2 cellular contexts compared by ENCODE assay signal in the genomic region with DNA sequence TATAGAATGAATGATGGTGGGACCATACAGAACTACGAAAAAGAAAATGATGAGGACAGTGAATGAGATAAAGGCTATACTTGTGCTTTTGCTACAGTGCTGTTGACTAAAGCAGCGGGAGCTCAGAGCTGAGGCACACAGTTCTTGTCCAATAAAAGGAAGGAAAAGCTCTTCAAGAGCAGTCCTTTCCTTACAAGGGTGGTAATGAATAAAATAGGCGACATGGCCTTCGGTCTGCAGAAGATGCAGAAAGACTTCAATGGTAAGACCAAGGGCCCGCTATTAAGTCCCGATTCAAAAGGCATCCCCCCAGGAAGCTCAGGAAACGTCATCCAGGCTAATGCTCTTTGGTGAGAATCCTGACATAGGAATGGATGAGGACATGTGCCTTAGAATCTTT.
TF ChIP-seq lines count a peak whose summit lies in the region.

No MANE protein-coding gene starts in this region.

TF ChIP-seq in A549, 52 proteins besides CTCF, POLR2A, EP300 and RAD21:
- no peak for TF ChIP-seq CBX2 (IDR thresholded peaks at IDR 0.05; ENCODE audit: borderline replicate concordance, low read depth)
- no peak for TF ChIP-seq FOSL2 (IDR thresholded peaks at IDR 0.05)
- no peak for TF ChIP-seq FOSL2 (CRISPR knock-in tag; IDR thresholded peaks at IDR 0.05)
- TF ChIP-seq RFX5 (IDR thresholded peaks at IDR 0.05), result no peak
- TF ChIP-seq RNF2 (IDR thresholded peaks at IDR 0.05; ENCODE audit: borderline replicate concordance, low read depth), result no peak
- TF ChIP-seq, protein P1, sequence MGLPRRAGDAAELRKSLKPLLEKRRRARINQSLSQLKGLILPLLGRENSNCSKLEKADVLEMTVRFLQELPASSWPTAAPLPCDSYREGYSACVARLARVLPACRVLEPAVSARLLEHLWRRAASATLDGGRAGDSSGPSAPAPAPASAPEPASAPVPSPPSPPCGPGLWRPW (IDR thresholded peaks at IDR 0.05), result no peak
- TF ChIP-seq EHF (CRISPR knock-in tag; IDR thresholded peaks at IDR 0.05), result no peak
- TF ChIP-seq POLR2AphosphoS2 (conservative IDR thresholded peaks at IDR 0.05; ENCODE audit: low read length), result no peak
- no peak for TF ChIP-seq HOXA7 (CRISPR knock-in tag; IDR thresholded peaks at IDR 0.05)
- TF ChIP-seq CEBPB (IDR thresholded peaks at IDR 0.05), result no peak
- TF ChIP-seq KDM5A (IDR thresholded peaks at IDR 0.05), result no peak
- TF ChIP-seq ZFP36 (IDR thresholded peaks at IDR 0.05; ENCODE audit: borderline replicate concordance, partially characterized antibody), result no peak
- TF ChIP-seq CHD2 (IDR thresholded peaks at IDR 0.05; ENCODE audit: low read length, partially characterized antibody), result no peak
- TF ChIP-seq SREBF2 (IDR thresholded peaks at IDR 0.05), result no peak
- no peak for TF ChIP-seq RARB (CRISPR knock-in tag; IDR thresholded peaks at IDR 0.05)

TF ChIP-seq in K562, 482 proteins besides CTCF, POLR2A, EP300 and RAD21:
- no peak for TF ChIP-seq ZNF311 (CRISPR knock-in tag; IDR thresholded peaks at IDR 0.05)
- TF ChIP-seq TOE1 (IDR thresholded peaks at IDR 0.05; ENCODE audit: borderline replicate concordance), result no peak
- TF ChIP-seq TOE1 (CRISPR knock-in tag; IDR thresholded peaks at IDR 0.05; ENCODE audit: borderline replicate concordance, low read depth), result no peak
- TF ChIP-seq SIX5 (IDR thresholded peaks at IDR 0.05; ENCODE audit: borderline replicate concordance in 1 of 2, insufficient read depth in 1 of 2, low read depth in 1 of 2, low read length in 2 of 2), result no peak
- TF ChIP-seq ESRRB (CRISPR knock-in tag; IDR thresholded peaks at IDR 0.05; ENCODE audit: borderline replicate concordance), result no peak
- TF ChIP-seq POLR2AphosphoS5 (IDR thresholded peaks at IDR 0.05; ENCODE audit: control insufficient read depth, insufficient read depth, low read depth, low read length), result no peak
- TF ChIP-seq TCF3 (CRISPR knock-in tag; IDR thresholded peaks at IDR 0.05), result no peak
- TF ChIP-seq BHLHE40 (IDR thresholded peaks at IDR 0.05; ENCODE audit: low read length), result no peak
- TF ChIP-seq, protein P2, sequence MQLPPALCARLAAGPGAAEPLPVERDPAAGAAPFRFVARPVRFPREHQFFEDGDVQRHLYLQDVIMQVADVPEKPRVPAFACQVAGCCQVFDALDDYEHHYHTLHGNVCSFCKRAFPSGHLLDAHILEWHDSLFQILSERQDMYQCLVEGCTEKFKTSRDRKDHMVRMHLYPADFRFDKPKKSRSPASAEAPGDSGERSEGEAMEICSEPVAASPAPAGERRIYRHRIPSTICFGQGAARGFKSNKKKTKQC (CRISPR knock-in tag; IDR thresholded peaks at IDR 0.05), result no peak
- TF ChIP-seq NR2F6 (CRISPR knock-in tag; IDR thresholded peaks at IDR 0.05), result no peak
- no peak for TF ChIP-seq MXD1 (CRISPR knock-in tag; IDR thresholded peaks at IDR 0.05; ENCODE audit: borderline replicate concordance, poor library complexity, severe bottlenecking)
- TF ChIP-seq MEIS2 (IDR thresholded peaks at IDR 0.05; ENCODE audit: partially characterized antibody), result no peak
- TF ChIP-seq, protein P3, sequence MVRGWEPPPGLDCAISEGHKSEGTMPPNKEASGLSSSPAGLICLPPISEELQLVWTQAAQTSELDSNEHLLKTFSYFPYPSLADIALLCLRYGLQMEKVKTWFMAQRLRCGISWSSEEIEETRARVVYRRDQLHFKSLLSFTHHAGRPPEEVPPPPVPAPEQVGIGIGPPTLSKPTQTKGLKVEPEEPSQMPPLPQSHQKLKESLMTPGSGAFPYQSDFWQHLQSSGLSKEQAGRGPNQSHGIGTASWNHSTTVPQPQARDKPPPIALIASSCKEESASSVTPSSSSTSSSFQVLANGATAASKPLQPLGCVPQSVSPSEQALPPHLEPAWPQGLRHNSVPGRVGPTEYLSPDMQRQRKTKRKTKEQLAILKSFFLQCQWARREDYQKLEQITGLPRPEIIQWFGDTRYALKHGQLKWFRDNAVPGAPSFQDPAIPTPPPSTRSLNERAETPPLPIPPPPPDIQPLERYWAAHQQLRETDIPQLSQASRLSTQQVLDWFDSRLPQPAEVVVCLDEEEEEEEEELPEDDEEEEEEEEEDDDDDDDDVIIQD (CRISPR knock-in tag; IDR thresholded peaks at IDR 0.05), result no peak
- TF ChIP-seq NFATC3 (IDR thresholded peaks at IDR 0.05), result no peak
- TF ChIP-seq PRMT5 (CRISPR knock-in tag; IDR thresholded peaks at IDR 0.05), result no peak
- TF ChIP-seq ETV6 (IDR thresholded peaks at IDR 0.05; ENCODE audit: borderline replicate concordance in 1 of 2, low read depth in 2 of 2, low read length in 1 of 2), result no peak
- no peak for TF ChIP-seq ETV6 (CRISPR knock-in tag; IDR thresholded peaks at IDR 0.05; ENCODE audit: borderline replicate concordance)
- no peak for TF ChIP-seq FOXA1 (IDR thresholded peaks at IDR 0.05; ENCODE audit: borderline replicate concordance)
TF ChIP-seq in K562: peak in this region for 0.
